1 cellular context compared by ENCODE assay signal in the genomic region with DNA sequence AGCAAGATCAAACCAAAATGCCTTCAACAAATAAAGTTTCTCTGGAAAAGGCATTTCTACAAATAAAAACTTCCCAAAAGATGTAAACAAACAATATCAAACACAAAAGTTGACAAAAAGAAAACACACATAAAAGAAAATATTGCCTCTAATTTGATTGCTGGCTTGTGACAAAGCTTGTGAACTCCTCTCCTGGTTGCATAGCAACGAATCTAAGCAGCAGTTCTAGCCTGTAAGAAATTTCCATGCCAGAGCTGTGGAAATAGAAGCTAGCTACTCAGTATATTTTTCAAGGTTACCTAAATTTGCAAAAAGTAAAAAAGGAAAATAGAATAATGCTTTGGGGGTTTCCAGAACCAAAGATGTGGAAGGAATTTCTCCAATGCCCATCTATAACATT.
TF ChIP-seq lines count a peak whose summit lies in the region.

No MANE protein-coding gene starts in this region.

TF ChIP-seq in GM23338, 12 proteins besides CTCF, POLR2A, EP300 and RAD21 (continued from another document):
- TF ChIP-seq ZNF462 (CRISPR knock-in tag; IDR thresholded peaks at IDR 0.05): no peak
- no peak for TF ChIP-seq JUNB (IDR thresholded peaks at IDR 0.05; ENCODE audit: unreplicated experiment)
- TF ChIP-seq POLR2AphosphoS5 (IDR thresholded peaks at IDR 0.05; ENCODE audit: low read depth): no peak
